23 cellular contexts compared by ENCODE assay signal in the genomic region with DNA sequence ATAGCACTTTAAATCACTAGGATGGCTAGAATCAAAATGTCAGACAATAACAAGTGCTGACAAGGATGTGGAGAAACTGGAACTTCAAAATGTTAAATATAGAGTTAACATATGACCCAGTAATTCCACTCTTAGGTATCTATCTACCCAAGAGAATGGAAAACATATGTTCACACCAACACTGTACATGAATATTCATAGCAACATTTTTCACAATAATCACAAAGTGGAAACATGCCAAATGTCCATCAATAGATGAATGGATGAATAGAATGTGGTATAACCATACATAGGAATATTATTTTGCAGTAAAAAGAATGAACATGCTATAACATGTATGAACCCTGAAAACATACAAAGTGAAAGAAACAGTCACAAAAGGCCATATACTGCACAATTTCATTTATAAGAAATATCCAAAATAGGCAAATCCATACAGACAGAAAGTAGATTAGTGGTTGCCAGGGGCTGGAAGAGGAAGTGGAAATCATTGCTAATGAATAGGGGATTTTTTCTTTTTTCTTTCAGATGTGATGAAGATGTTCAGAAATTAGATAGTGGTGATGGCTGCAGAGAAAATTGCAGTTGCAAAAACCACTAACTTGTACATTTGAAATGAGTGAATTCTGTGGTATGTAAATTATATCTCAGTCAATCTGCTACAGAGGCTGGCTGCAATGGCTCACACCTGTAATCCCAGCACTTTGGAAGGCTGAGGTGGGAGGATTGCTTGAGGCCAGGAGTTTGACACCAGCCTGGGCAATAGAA.
DNase-seq lines count a peak whose midpoint lies in the region; ATAC-seq lines count a peak whose summit lies in the region.
"Had no signal": no experiment of that assay in that cellular context is flagged by ENCODE, and none has a peak within 500 bp of the region (broad histone marks: within the 10 kb centered on the region; RNA-seq: fewer than 3 reads in every experiment).

No MANE protein-coding gene starts in this region.

- ATAC-seq in activated naive CD8-positive, alpha-beta T cell treated with anti-CD3 and anti-CD28 coated beads, Interleukin-2, amount 50 U/mL, for 24 hours: peak; percentile 52
- ATAC-seq in GM21390 (IDR thresholded peaks at IDR 0.05; ENCODE audit: unreplicated experiment): peak; percentile 60
- ATAC-seq in stimulated activated memory B cell treated with anti-CD40 and anti-IgM and Interleukin-4, amounts not matched to agents 10 μg/mL and 1 μg/mL and 100 μg/mL, for 72 hours: peak; percentile 54

- H3K9me3 Mint-ChIP-seq in activated naive CD8-positive, alpha-beta T cell treated with anti-CD3 and anti-CD28 coated beads, Interleukin-2, amount 50 U/mL, for 24 hours: peaks cover 23% of the 10 kb centered on the region
- peaks cover 26% of the 10 kb centered on the region for H3K9me3 Mint-ChIP-seq in activated naive CD8-positive, alpha-beta T cell treated with anti-CD3 and anti-CD28 coated beads for 36 hours
- H3K9me3 Mint-ChIP-seq in stimulated activated memory B cell treated with anti-CD40 and anti-IgM and Interleukin-4, amounts not matched to agents 10 μg/mL and 1 μg/mL and 100 μg/mL, for 72 hours: peaks cover 21% of the 10 kb centered on the region
- H3K9me3 Mint-ChIP-seq: HFFc6 had no signal

- peaks cover 5% of the 10 kb centered on the region for H3K27me3 Mint-ChIP-seq in activated naive CD8-positive, alpha-beta T cell treated with anti-CD3 and anti-CD28 coated beads, Interleukin-2, amount 50 U/mL, for 24 hours
- peaks cover 22% of the 10 kb centered on the region for H3K27me3 Mint-ChIP-seq in activated naive CD8-positive, alpha-beta T cell treated with anti-CD3 and anti-CD28 coated beads for 36 hours
- H3K27me3 Mint-ChIP-seq in stimulated activated memory B cell treated with anti-CD40 and anti-IgM and Interleukin-4, amounts not matched to agents 10 μg/mL and 1 μg/mL and 100 μg/mL, for 72 hours: peaks cover 6% of the 10 kb centered on the region
- H3K27me3 Mint-ChIP-seq: CD4-positive, alpha-beta T cell had no signal

- no peaks in the 10 kb centered on the region for H3K4me1 Mint-ChIP-seq in activated naive CD8-positive, alpha-beta T cell treated with anti-CD3 and anti-CD28 coated beads, Interleukin-2, amount 50 U/mL, for 24 hours
- no peaks in the 10 kb centered on the region for H3K4me1 Mint-ChIP-seq in activated naive CD8-positive, alpha-beta T cell treated with anti-CD3 and anti-CD28 coated beads for 36 hours
- no peaks in the 10 kb centered on the region for H3K4me1 Mint-ChIP-seq in stimulated activated memory B cell treated with anti-CD40 and anti-IgM and Interleukin-4, amounts not matched to agents 10 μg/mL and 1 μg/mL and 100 μg/mL, for 72 hours

- no peaks in the 10 kb centered on the region for H3K36me3 Mint-ChIP-seq in activated naive CD8-positive, alpha-beta T cell treated with anti-CD3 and anti-CD28 coated beads, Interleukin-2, amount 50 U/mL, for 24 hours (ENCODE audit: low read depth)
- H3K36me3 Mint-ChIP-seq in activated naive CD8-positive, alpha-beta T cell treated with anti-CD3 and anti-CD28 coated beads for 36 hours: no peaks in the 10 kb centered on the region
- no peaks in the 10 kb centered on the region for H3K36me3 Mint-ChIP-seq in stimulated activated memory B cell treated with anti-CD40 and anti-IgM and Interleukin-4, amounts not matched to agents 10 μg/mL and 1 μg/mL and 100 μg/mL, for 72 hours

- H3K27ac Mint-ChIP-seq in activated naive CD8-positive, alpha-beta T cell treated with anti-CD3 and anti-CD28 coated beads, Interleukin-2, amount 50 U/mL, for 24 hours: no peak overlapping the region
- no peak overlapping the region for H3K27ac Mint-ChIP-seq in activated naive CD8-positive, alpha-beta T cell treated with anti-CD3 and anti-CD28 coated beads for 36 hours
- no peak overlapping the region for H3K27ac Mint-ChIP-seq in stimulated activated memory B cell treated with anti-CD40 and anti-IgM and Interleukin-4, amounts not matched to agents 10 μg/mL and 1 μg/mL and 100 μg/mL, for 72 hours
- H3K27ac Mint-ChIP-seq: CD4-positive, alpha-beta T cell; H9; HFFc6 had no signal

- no peak for DNase-seq in activated naive CD8-positive, alpha-beta T cell treated with anti-CD3 and anti-CD28 coated beads, Interleukin-2, amount 50 U/mL, for 24 hours
- DNase-seq in activated naive CD8-positive, alpha-beta T cell treated with anti-CD3 and anti-CD28 coated beads for 36 hours: no peak
- peak; percentile 20 for DNase-seq in NAMALWA (ENCODE audit: low spot score)
- DNase-seq in iPS-NIHi7 (ENCODE audit: extremely low spot score): no peak
- no peak for DNase-seq in Kasumi-1 (lab: John Stamatoyannopoulos, UW)
- DNase-seq: ACHN; Caco-2; CD4-positive, alpha-beta T cell; DMS 273 treated with DMSO at 0.1 percent for 48 hours; DND-41; H9; HFFc6; KBM-7; NCI-H1105 treated with DMSO at 0.1 percent for 48 hours; NCI-H2081; NCI-H2171; NCI-H345; NCI-H524; NCI-H774; NK-92 treated with Interleukin-12 subunit alpha and Interleukin-12 subunit beta, amount 100 ng/mL, for 24 hours; SIG-M5 had no signal

- H3K4me3 Mint-ChIP-seq in activated naive CD8-positive, alpha-beta T cell treated with anti-CD3 and anti-CD28 coated beads, Interleukin-2, amount 50 U/mL, for 24 hours: no peak overlapping the region
- H3K4me3 Mint-ChIP-seq in activated naive CD8-positive, alpha-beta T cell treated with anti-CD3 and anti-CD28 coated beads for 36 hours: no peak overlapping the region
- H3K4me3 Mint-ChIP-seq in stimulated activated memory B cell treated with anti-CD40 and anti-IgM and Interleukin-4, amounts not matched to agents 10 μg/mL and 1 μg/mL and 100 μg/mL, for 72 hours: no peak overlapping the region
- H3K4me3 Mint-ChIP-seq: CD4-positive, alpha-beta T cell; H9; HFFc6 had no signal
